8 cellular contexts compared by ENCODE assay signal in genomic region chr1:25572708-25573590, GRCh38. TPM values are rescaled to one million over a fixed set of nuclear protein-coding genes. Genes with fewer than 3 reads are reported as not detected.
A peak's percentile ranks its signal among the peaks of the same experiment; 100 is the strongest.
DNase-seq lines count a peak whose midpoint lies in the region; ATAC-seq and TF ChIP-seq lines count a peak whose summit lies in the region.

No MANE protein-coding gene starts in this region.

- H3K27me3 ChIP-seq in rectal smooth muscle tissue (ENCODE audit: control insufficient read depth, insufficient read depth, low read length) = peaks cover 1% of the 10 kb centered on the region

- H3K4me1 Mint-ChIP-seq in activated T-helper 17 cell treated with anti-CD3 and anti-CD28 coated beads, Interleukin-2, amount 50 U/mL, for 72 hours = no peaks in the 10 kb centered on the region

- H3K36me3 ChIP-seq in rectal smooth muscle tissue (ENCODE audit: control insufficient read depth, insufficient read depth, low read length) = no peaks in the 10 kb centered on the region

- peaks cover 11% of the 10 kb centered on the region for H3K4me1 ChIP-seq in rectal smooth muscle tissue (ENCODE audit: control insufficient read depth, insufficient read depth, low read length)

- H3K9me3 Mint-ChIP-seq in activated T-helper 17 cell treated with anti-CD3 and anti-CD28 coated beads, Interleukin-2, amount 50 U/mL, for 72 hours = no peaks in the 10 kb centered on the region

- no peak overlapping the region for H3K27ac Mint-ChIP-seq in activated T-helper 17 cell treated with anti-CD3 and anti-CD28 coated beads, Interleukin-2, amount 50 U/mL, for 72 hours

- peak; percentile 56 for ATAC-seq in activated T-helper 17 cell treated with anti-CD3 and anti-CD28 coated beads, Interleukin-2, amount 50 U/mL, for 72 hours (replicated peaks)
- ATAC-seq in GM19023 (IDR thresholded peaks at IDR 0.05; ENCODE audit: unreplicated experiment) = no peak

- H3K27ac ChIP-seq in rectal smooth muscle tissue (ENCODE audit: low read depth, low read length) = no peak overlapping the region

- H3K9ac ChIP-seq in rectal smooth muscle tissue (ENCODE audit: low read length) = no peak overlapping the region

- no peak overlapping the region for H3K4me3 Mint-ChIP-seq in activated T-helper 17 cell treated with anti-CD3 and anti-CD28 coated beads, Interleukin-2, amount 50 U/mL, for 72 hours

- TF ChIP-seq CTCF in fibroblast of villous mesenchyme (IDR thresholded peaks at IDR 0.05; ENCODE audit: insufficient read depth, low read depth, low read length) = peak; percentile 81

- H3K36me3 Mint-ChIP-seq in activated T-helper 17 cell treated with anti-CD3 and anti-CD28 coated beads, Interleukin-2, amount 50 U/mL, for 72 hours (ENCODE audit: low read depth) = peaks cover 5% of the 10 kb centered on the region

- DNase-seq in activated gamma-delta T cell treated with Interleukin-2 at 50 U/mL for 16 hours (peak; percentile 53), activated gamma-delta T cell (lab: John Stamatoyannopoulos, UW) (no peak), NCI-H526 treated with DMSO at 0.1 percent for 48 hours (lab: John Stamatoyannopoulos, UW) (peak; percentile 32), fibroblast of villous mesenchyme (ENCODE audit: low read depth) (peak; percentile 42), NCI-H748 treated with DMSO at 0.1 percent for 48 hours (lab: John Stamatoyannopoulos, UW) (no peak)

- H3K27me3 Mint-ChIP-seq in activated T-helper 17 cell treated with anti-CD3 and anti-CD28 coated beads, Interleukin-2, amount 50 U/mL, for 72 hours = no peaks in the 10 kb centered on the region

- H3K4me3 ChIP-seq in fibroblast of villous mesenchyme (ENCODE audit: low read depth, low read length) = no peak overlapping the region
- peak overlapping the region; percentile 34 for H3K4me3 ChIP-seq in rectal smooth muscle tissue (ENCODE audit: low read length)

RNA-seq across cellular contexts. Expression of gene LDLRAP1, which starts 29.5 kb away (rescaled TPM):
- 10 to 100 TPM in 1 of 2 donors, 1 to 10 TPM in 1; 6.7 to 10.3 TPM for total RNA-seq in activated T-helper 17 cell treated with anti-CD3 and anti-CD28 coated beads, Interleukin-2, amount 50 U/mL, for 72 hours
- total RNA-seq in fibroblast of villous mesenchyme = 18.4 and 24.6 TPM in 2 replicates

RNA-seq across cellular contexts. Expression of gene MAN1C1, which starts 43.6 kb away (rescaled TPM):
- total RNA-seq in activated T-helper 17 cell treated with anti-CD3 and anti-CD28 coated beads, Interleukin-2, amount 50 U/mL, for 72 hours = 1 to 10 TPM; 6.2 to 7.7 TPM
- total RNA-seq in fibroblast of villous mesenchyme = 3.9 and 5.2 TPM in 2 replicates

Comparison
In these comparisons a context has a peak if more than half of its experiments do, and no peak if none do; other contexts are left out.
1. DNase-seq: peak in activated gamma-delta T cell treated with Interleukin-2 at 50 U/mL for 16 hours (single experiment), NCI-H526 treated with DMSO at 0.1 percent for 48 hours (single experiment) and fibroblast of villous mesenchyme (single experiment); none in activated gamma-delta T cell (single experiment) and NCI-H748 treated with DMSO at 0.1 percent for 48 hours (single experiment).